In genomic region chr19:57815247-57816075, GRCh38 we compare ENCODE assay signal across 8 cellular contexts. TPM values are rescaled to one million over a fixed set of nuclear protein-coding genes. Genes with fewer than 3 reads are reported as not detected.
A peak's percentile ranks its signal among the peaks of the same experiment; 100 is the strongest.
DNase-seq lines count a peak whose midpoint lies in the region; ATAC-seq and TF ChIP-seq lines count a peak whose summit lies in the region.

No MANE protein-coding gene starts in this region.

- DNase-seq in AG10803 (ENCODE audit: low read depth) (no peak), choroid plexus epithelial cell (ENCODE audit: low read depth) (no peak), mesenteric fat pad (ENCODE audit: low spot score) (no peak), SK-N-DZ (ENCODE audit: low spot score) (no peak), OCI-M1 (lab: John Stamatoyannopoulos, UW) (no peak)

- peak overlapping the region; percentile 93 for H3K4me2 ChIP-seq in KMS-11

- peak overlapping the region; percentile 92 to 98 (median 97) for H3K27ac Mint-ChIP-seq in nephron

- no peak for ATAC-seq in GM18502 (IDR thresholded peaks at IDR 0.05; ENCODE audit: poor library complexity, unreplicated experiment)

- peak overlapping the region; percentile 88 for H2AFZ ChIP-seq in KMS-11 (ENCODE audit: low read depth)

- H3K79me2 ChIP-seq in KMS-11 (ENCODE audit: insufficient read depth, low read depth) = peaks cover 24% of the 10 kb centered on the region

- peaks cover 26% of the 10 kb centered on the region for H3K36me3 Mint-ChIP-seq in nephron (ENCODE audit: low read depth)

- no peaks in the 10 kb centered on the region for H4K20me1 ChIP-seq in KMS-11 (ENCODE audit: insufficient read depth)

- no peaks in the 10 kb centered on the region for H3K27me3 ChIP-seq in KMS-11 (ENCODE audit: insufficient read depth, low read depth)

- no peak for TF ChIP-seq CTCF in AG10803 (conservative IDR thresholded peaks at IDR 0.05; ENCODE audit: low read length)
- no peak for TF ChIP-seq CTCF in KMS-11 (conservative IDR thresholded peaks at IDR 0.05; ENCODE audit: low read depth, low read length)
- TF ChIP-seq CTCF in choroid plexus epithelial cell (conservative IDR thresholded peaks at IDR 0.05; ENCODE audit: low read depth, low read length) = no peak
- no peak for TF ChIP-seq CTCF in nephron (IDR thresholded peaks at IDR 0.05; ENCODE audit: unreplicated experiment in 3 of 3)

- H3K9me3 Mint-ChIP-seq in nephron = no peaks in the 10 kb centered on the region

- H3K27ac ChIP-seq in KMS-11 = no peak overlapping the region

- no peaks in the 10 kb centered on the region; the same call in 1 of the 2 replicates for H3K36me3 ChIP-seq in KMS-11 (ENCODE audit: insufficient read depth)

- peaks cover 24% of the 10 kb centered on the region for H3K4me1 ChIP-seq in KMS-11 (ENCODE audit: low read depth, poor library complexity, severe bottlenecking)

- peaks cover 55% of the 10 kb centered on the region for H3K4me1 Mint-ChIP-seq in nephron

- H3K4me3 ChIP-seq in AG10803 (ENCODE audit: low read length) (peak overlapping the region; percentile 93), KMS-11 (IDR thresholded peaks at IDR 0.05; ENCODE audit: insufficient read depth, low read depth, low read length) (no peak overlapping the region), choroid plexus epithelial cell (ENCODE audit: low read depth, low read length) (peak overlapping the region; percentile 96)

- H3K9ac ChIP-seq in KMS-11 = no peak overlapping the region

- peak overlapping the region; percentile 95 to 100 (median 99) for H3K4me3 Mint-ChIP-seq in nephron

- no peaks in the 10 kb centered on the region for H3K27me3 Mint-ChIP-seq in nephron (ENCODE audit: low read depth)

RNA-seq across cellular contexts. Expression of gene ZNF552, which starts 0.7 kb away (rescaled TPM):
- total RNA-seq in mesenteric fat pad = 4.0 TPM
- polyA plus RNA-seq in SK-N-DZ (2014; cell fraction: cytosol; rRNA removed) = 4.0 and 5.3 TPM in 2 replicates
- 3.8 and 7.2 TPM in 2 replicates for polyA plus RNA-seq in SK-N-DZ (2014; cell fraction: nucleus; rRNA removed)

RNA-seq across cellular contexts. Expression of gene ZNF587B, which starts 14.6 kb away (rescaled TPM):
- total RNA-seq in mesenteric fat pad = 16.6 TPM
- 6.8 and 7.7 TPM in 2 replicates for polyA plus RNA-seq in SK-N-DZ (2014; cell fraction: cytosol; rRNA removed)
- 8.0 TPM in 2 replicates for polyA plus RNA-seq in SK-N-DZ (2014; cell fraction: nucleus; rRNA removed)

RNA-seq across cellular contexts. Expression of gene ZNF587, which starts 34.2 kb away (rescaled TPM):
- total RNA-seq in mesenteric fat pad = 25.7 TPM
- polyA plus RNA-seq in SK-N-DZ (2014; cell fraction: cytosol; rRNA removed) = 6.5 and 7.3 TPM in 2 replicates
- polyA plus RNA-seq in SK-N-DZ (2014; cell fraction: nucleus; rRNA removed) = 11.3 and 15.0 TPM in 2 replicates

RNA-seq across cellular contexts. Expression of gene ZNF586, which starts 46.0 kb away (rescaled TPM):
- 13.0 TPM for total RNA-seq in mesenteric fat pad
- 13.1 and 14.4 TPM in 2 replicates for polyA plus RNA-seq in SK-N-DZ (2014; cell fraction: cytosol; rRNA removed)
- polyA plus RNA-seq in SK-N-DZ (2014; cell fraction: nucleus; rRNA removed) = 10.5 and 13.4 TPM in 2 replicates
